39 cellular contexts compared by ENCODE assay signal in genomic region chr1:114820392-114820791, GRCh38. TPM values are rescaled to one million over a fixed set of nuclear protein-coding genes. Genes with fewer than 3 reads are reported as not detected.
"Had no signal": no experiment of that assay in that cellular context is flagged by ENCODE, and none has a peak within 500 bp of the region (broad histone marks: within the 10 kb centered on the region; RNA-seq: fewer than 3 reads in every experiment).

No MANE protein-coding gene starts in this region.

- H3K36me3 ChIP-seq: adrenal gland, brain microvascular endothelial cell, breast epithelium had no signal

- H3K27ac Mint-ChIP-seq: activated B cell treated with CpG ODN at 0.5 μM for 24 hours; activated CD4-positive, alpha-beta memory T cell treated with anti-CD3 and anti-CD28 coated beads for 36 hours; activated CD4-positive, alpha-beta T cell treated with anti-CD3 and anti-CD28 coated beads, Interleukin-2, amount 10 ng/mL, durations not matched to agents 24 days and 14 days; activated CD8-positive, alpha-beta T cell treated with anti-CD3 and anti-CD28 coated beads for 36 hours; activated naive CD4-positive, alpha-beta T cell treated with anti-CD3 and anti-CD28 coated beads for 36 hours; activated naive CD4-positive, alpha-beta T cell treated with anti-CD3 and anti-CD28 coated beads, Interleukin-2, amount 50 U/mL, for 72 hours; activated naive CD8-positive, alpha-beta T cell treated with anti-CD3 and anti-CD28 coated beads for 36 hours; activated T-cell treated with anti-CD3 and anti-CD28 coated beads, Interleukin-2, amount 50 U/mL, for 72 hours; activated T-helper 1 cell treated with anti-CD3 and anti-CD28 coated beads, Interleukin-12 subunit alpha, Interleukin-12 subunit beta, Interleukin-2, Interleukin-4 antibody, amounts not matched to agents 30 ng/mL and 10 ng/mL and 1 ng/mL, durations not matched to agents 14 hours and 24 hours and 36 hours; activated T-helper 17 cell treated with anti-CD3 and anti-CD28 coated beads, Interleukin-2, amount 50 U/mL, for 72 hours; T-helper 1 cell treated with Interleukin-12 subunit alpha and Interleukin-12 subunit beta and Interleukin-4 antibody, amounts not matched to agents 30 μg/mL and 1 μg/mL, for 36 hours; T-helper 2 cell treated with Interferon-gamma antibody and Interleukin-4, amounts not matched to agents 5 μg/mL and 100 μg/mL, for 36 hours had no signal

- H3K4me3 ChIP-seq: adrenal gland, body of pancreas, breast epithelium had no signal

- H3K36me3 Mint-ChIP-seq: activated naive CD8-positive, alpha-beta T cell treated with anti-CD3 and anti-CD28 coated beads for 36 hours had no signal

- H3K4me1 Mint-ChIP-seq: activated B cell treated with CpG ODN at 0.5 μM for 24 hours; activated CD4-positive, alpha-beta T cell treated with anti-CD3 and anti-CD28 coated beads, Interleukin-2, amount 10 ng/mL, durations not matched to agents 24 days and 14 days; activated naive CD8-positive, alpha-beta T cell treated with anti-CD3 and anti-CD28 coated beads for 36 hours; activated T-helper 17 cell treated with anti-CD3 and anti-CD28 coated beads, Interleukin-2, amount 50 U/mL, for 72 hours had no signal

- FAIRE-seq: astrocyte, TTC549 had no signal

- H3K27ac ChIP-seq: adrenal gland, body of pancreas, brain microvascular endothelial cell, breast epithelium, VCaP had no signal

- ATAC-seq: activated CD8-positive, alpha-beta T cell treated with anti-CD3 and anti-CD28 coated beads for 36 hours; activated naive CD4-positive, alpha-beta T cell treated with anti-CD3 and anti-CD28 coated beads, Interleukin-2, amount 50 U/mL, for 72 hours; activated T-cell treated with anti-CD3 and anti-CD28 coated beads, Interleukin-2, amount 50 U/mL, for 4 hours; activated T-cell treated with anti-CD3 and anti-CD28 coated beads, Interleukin-2, amount 50 U/mL, for 72 hours; activated T-helper 17 cell treated with anti-CD3 and anti-CD28 coated beads, Interleukin-2, amount 50 U/mL, for 72 hours; body of pancreas had no signal

- H3K4me1 ChIP-seq: adrenal gland, body of pancreas, breast epithelium had no signal

- DNase-seq: activated B cell treated with CpG ODN at 0.5 μM for 24 hours; activated CD4-positive, alpha-beta memory T cell treated with anti-CD3 and anti-CD28 coated beads for 36 hours; activated CD4-positive, alpha-beta T cell treated with anti-CD3 and anti-CD28 coated beads for 4 hours; activated CD4-positive, alpha-beta T cell treated with anti-CD3 and anti-CD28 coated beads, Interleukin-2, amount 10 ng/mL, durations not matched to agents 24 days and 14 days; activated CD4-positive, alpha-beta T cell treated with anti-CD3 and anti-CD28 coated beads, Interleukin-2, amount 50 U/mL, for 1 hour; activated CD4-positive, alpha-beta T cell treated with anti-CD3 and anti-CD28 coated beads, Interleukin-2, amount 50 U/mL, for 4 hours; activated CD4-positive, CD25-positive, alpha-beta regulatory T cell treated with anti-CD3 and anti-CD28 coated beads, Interleukin-2, amount 50 U/mL, for 72 hours; activated CD8-positive, alpha-beta memory T cell treated with anti-CD3 and anti-CD28 coated beads, Interleukin-2, amount 50 U/mL, for 4 hours; activated CD8-positive, alpha-beta T cell treated with anti-CD3 and anti-CD28 coated beads for 36 hours; activated effector memory CD4-positive, alpha-beta T cell treated with anti-CD3 and anti-CD28 coated beads, Interleukin-2, amount 50 U/mL, for 16 hours; activated gamma-delta T cell treated with Interleukin-2 at 50 U/mL for 16 hours; activated naive CD4-positive, alpha-beta T cell; activated naive CD4-positive, alpha-beta T cell treated with anti-CD3 and anti-CD28 coated beads for 36 hours; activated naive CD4-positive, alpha-beta T cell treated with anti-CD3 and anti-CD28 coated beads, Interleukin-2, amount 50 U/mL, for 16 hours; activated naive CD8-positive, alpha-beta T cell treated with anti-CD3 and anti-CD28 coated beads for 36 hours; activated T-cell treated with anti-CD3 and anti-CD28 coated beads for 4 hours; activated T-cell treated with anti-CD3 and anti-CD28 coated beads, Interleukin-2, amount 50 U/mL, for 1 hour; activated T-cell treated with anti-CD3 and anti-CD28 coated beads, Interleukin-2, amount 50 U/mL, for 4 hours; activated T-cell treated with anti-CD3 and anti-CD28 coated beads, Interleukin-2, amount 50 U/mL, for 72 hours; adrenal gland; amniotic stem cell; aorta; body of pancreas; brain microvascular endothelial cell; central memory CD4-positive, alpha-beta T cell; T-helper 2 cell; T-helper 9 cell had no signal

- H3K4me3 Mint-ChIP-seq: activated B cell treated with CpG ODN at 0.5 μM for 24 hours; activated CD4-positive, alpha-beta memory T cell treated with anti-CD3 and anti-CD28 coated beads for 36 hours; activated CD4-positive, alpha-beta T cell treated with anti-CD3 and anti-CD28 coated beads, Interleukin-2, amount 10 ng/mL, durations not matched to agents 24 days and 14 days; activated CD8-positive, alpha-beta T cell treated with anti-CD3 and anti-CD28 coated beads for 36 hours; activated naive CD4-positive, alpha-beta T cell treated with anti-CD3 and anti-CD28 coated beads for 36 hours; activated naive CD8-positive, alpha-beta T cell treated with anti-CD3 and anti-CD28 coated beads for 36 hours; activated T-cell treated with anti-CD3 and anti-CD28 coated beads, Interleukin-2, amount 50 U/mL, for 4 hours; activated T-cell treated with anti-CD3 and anti-CD28 coated beads, Interleukin-2, amount 50 U/mL, for 72 hours; activated T-helper 1 cell treated with anti-CD3 and anti-CD28 coated beads, Interleukin-12 subunit alpha, Interleukin-12 subunit beta, Interleukin-2, Interleukin-4 antibody, amounts not matched to agents 30 ng/mL and 10 ng/mL and 1 ng/mL, durations not matched to agents 14 hours and 24 hours and 36 hours; activated T-helper 17 cell treated with anti-CD3 and anti-CD28 coated beads, Interleukin-2, amount 50 U/mL, for 72 hours; T-helper 1 cell treated with Interleukin-12 subunit alpha and Interleukin-12 subunit beta and Interleukin-4 antibody, amounts not matched to agents 30 μg/mL and 1 μg/mL, for 36 hours; T-helper 2 cell treated with Interferon-gamma antibody and Interleukin-4, amounts not matched to agents 5 μg/mL and 100 μg/mL, for 36 hours had no signal

- H3K27me3 ChIP-seq: adrenal gland, body of pancreas, brain microvascular endothelial cell had no signal

- H3K9me3 ChIP-seq: adrenal gland, body of pancreas, breast epithelium had no signal

RNA-seq across cellular contexts. Expression of gene SYCP1, which starts 34.3 kb away (rescaled TPM):
- total RNA-seq: activated B cell treated with CpG ODN at 0.5 μM for 24 hours; activated CD4-positive, alpha-beta memory T cell treated with anti-CD3 and anti-CD28 coated beads for 36 hours; activated CD4-positive, alpha-beta T cell treated with anti-CD3 and anti-CD28 coated beads, Interleukin-2, amount 10 ng/mL, durations not matched to agents 24 days and 14 days; activated CD8-positive, alpha-beta memory T cell treated with anti-CD3 and anti-CD28 coated beads for 36 hours; activated CD8-positive, alpha-beta T cell treated with anti-CD3 and anti-CD28 coated beads for 36 hours; activated naive CD4-positive, alpha-beta T cell treated with anti-CD3 and anti-CD28 coated beads for 36 hours; activated naive CD4-positive, alpha-beta T cell treated with anti-CD3 and anti-CD28 coated beads, Interleukin-2, amount 50 U/mL, for 72 hours; activated naive CD8-positive, alpha-beta T cell treated with anti-CD3 and anti-CD28 coated beads for 36 hours; activated T-cell treated with anti-CD3 and anti-CD28 coated beads, Interleukin-2, amount 50 U/mL, for 4 hours; activated T-cell treated with anti-CD3 and anti-CD28 coated beads, Interleukin-2, amount 50 U/mL, for 72 hours; activated T-helper 1 cell treated with anti-CD3 and anti-CD28 coated beads, Interleukin-12 subunit alpha, Interleukin-12 subunit beta, Interleukin-2, Interleukin-4 antibody, amounts not matched to agents 30 ng/mL and 10 ng/mL and 1 ng/mL, durations not matched to agents 14 hours and 24 hours and 36 hours; activated T-helper 17 cell treated with anti-CD3 and anti-CD28 coated beads, Interleukin-2, amount 50 U/mL, for 72 hours; adrenal gland; aorta; astrocyte; body of pancreas; cardiac septum; cerebellum had no signal
- polyA plus RNA-seq: aorta had no signal
